In the genomic region with DNA sequence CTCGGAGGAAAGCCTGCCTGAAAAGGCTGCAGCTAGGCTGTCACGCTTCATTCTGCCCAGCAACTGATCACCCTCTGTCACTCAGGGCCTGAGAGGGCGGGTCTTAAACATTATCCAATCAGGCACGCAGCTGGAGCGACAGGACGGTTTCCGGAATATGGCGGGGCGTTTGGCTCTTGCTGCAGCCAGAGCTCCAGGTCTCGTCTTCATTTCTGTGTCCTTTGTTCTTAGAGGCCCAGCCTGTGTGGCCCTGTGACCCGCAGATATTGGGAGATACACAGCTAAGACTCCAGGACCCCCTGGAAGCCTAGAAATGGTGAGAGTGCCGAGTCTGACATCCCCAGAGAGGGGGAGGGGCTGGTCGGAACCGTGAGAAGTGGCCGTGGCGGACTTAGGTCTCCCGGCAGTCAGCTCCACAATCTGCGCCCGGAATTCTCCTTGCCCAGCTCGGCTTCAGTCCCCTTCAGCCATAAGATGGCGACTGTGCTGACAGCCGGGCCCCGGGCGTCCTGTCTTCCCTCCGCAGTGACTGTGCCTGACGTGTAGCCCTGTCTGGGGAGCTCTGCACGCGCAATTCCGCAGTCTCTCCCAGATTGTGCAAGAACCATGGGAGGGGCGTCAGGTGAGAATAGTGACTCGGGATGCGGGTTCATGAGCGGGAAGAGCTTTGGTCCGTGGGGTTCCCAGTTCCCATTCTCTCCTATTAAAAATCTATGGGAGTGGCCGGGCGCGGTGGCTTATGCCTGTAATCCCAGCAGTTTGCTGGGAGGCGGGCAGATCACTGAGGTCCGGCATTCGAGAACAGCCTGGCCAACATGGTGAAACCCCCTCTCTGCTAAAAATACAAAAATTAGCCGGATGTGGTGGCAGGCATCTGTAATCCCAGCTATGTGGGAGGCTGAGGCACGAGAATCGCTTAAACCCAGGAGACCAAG, we compare ENCODE assay signal across 8 cellular contexts.
DNase-seq lines count a peak whose midpoint lies in the region; ATAC-seq lines count a peak whose summit lies in the region.

A gene (plus strand): TSS at position 144 of the 935 bp plus-strand sequence. CDS start 170 bp downstream, at position 314.

- peak; percentile 99 for ATAC-seq in GM18909 (IDR thresholded peaks at IDR 0.05; ENCODE audit: poor library complexity, unreplicated experiment)
- ATAC-seq in HG03175 (IDR thresholded peaks at IDR 0.05; ENCODE audit: unreplicated experiment), result peak; percentile 99
- peak; percentile 100 for ATAC-seq in activated CD4-positive, CD25-positive, alpha-beta regulatory T cell treated with anti-CD3 and anti-CD28 coated beads, Interleukin-2, amount 50 U/mL, for 24 hours

- peak; percentile 97 for DNase-seq in AG08395 (ENCODE audit: low spot score)
- DNase-seq in NCI-H226, result peak; percentile 75
- peak; percentile 99 for DNase-seq in cerebellar cortex (ENCODE audit: low spot score)
- peak; percentile 97 for DNase-seq in islet precursor cell
- DNase-seq in stimulated activated CD4-positive, alpha-beta T cell treated with anti-CD3 and anti-CD28 coated beads, Interleukin-12 subunit alpha, Interleukin-12 subunit beta, amount 100 ng/mL, for 4 hours, result peak; percentile 81

Comparison
In these comparisons a context has a peak if more than half of its experiments do, and no peak if none do; other contexts are left out.
1. Peak in every context shown above with its lines: DNase-seq and ATAC-seq.